Comparison of ENCODE assay signal across 12 cellular contexts in genomic region chr15:68231102-68231818, GRCh38. TPM values are rescaled to one million over a fixed set of nuclear protein-coding genes. Genes with fewer than 3 reads are reported as not detected.
DNase-seq lines count a peak whose midpoint lies in the region; ATAC-seq and TF ChIP-seq lines count a peak whose summit lies in the region.
"Had no signal": no experiment of that assay in that cellular context is flagged by ENCODE, and none has a peak within 500 bp of the region (broad histone marks: within the 10 kb centered on the region; RNA-seq: fewer than 3 reads in every experiment).

No MANE protein-coding gene starts in this region.

- H3K27ac Mint-ChIP-seq in IgD-negative memory B cell (peak overlapping the region in 1 of 3 donors; percentile 4), nephron progenitor cell (no peak overlapping the region)
- peak overlapping the region; percentile 21 for H3K27ac Mint-ChIP-seq in activated naive CD8-positive, alpha-beta T cell treated with anti-CD3 and anti-CD28 coated beads, Interleukin-2, amount 10 ng/mL, durations not matched to agents 7 days and 5 days

- H3K36me3 Mint-ChIP-seq in IgD-negative memory B cell: no peaks in the 10 kb centered on the region
- H3K36me3 Mint-ChIP-seq in activated naive CD8-positive, alpha-beta T cell treated with anti-CD3 and anti-CD28 coated beads, Interleukin-2, amount 10 ng/mL, durations not matched to agents 7 days and 5 days: no peaks in the 10 kb centered on the region
- no peaks in the 10 kb centered on the region for H3K36me3 Mint-ChIP-seq in nephron progenitor cell (ENCODE audit: low read depth)

- H3K4me1 Mint-ChIP-seq in IgD-negative memory B cell: peaks cover 12 to 24% (median 19%) of the 10 kb centered on the region in 3 donors
- H3K4me1 Mint-ChIP-seq in activated naive CD8-positive, alpha-beta T cell treated with anti-CD3 and anti-CD28 coated beads, Interleukin-2, amount 10 ng/mL, durations not matched to agents 7 days and 5 days: peaks cover 23% of the 10 kb centered on the region
- H3K4me1 Mint-ChIP-seq in nephron progenitor cell: peaks cover 66% of the 10 kb centered on the region

- DNase-seq in NCI-H1092 treated with DMSO at 0.1 percent for 48 hours (lab: John Stamatoyannopoulos, UW): peak; percentile 1
- DNase-seq in NCI-H1092 (lab: John Stamatoyannopoulos, UW): no peak
- no peak for DNase-seq in activated naive CD8-positive, alpha-beta T cell treated with anti-CD3 and anti-CD28 coated beads, Interleukin-2, amount 10 ng/mL, durations not matched to agents 7 days and 5 days
- DNase-seq in nephron progenitor cell: no peak
- no peak for DNase-seq in RPMI8226
- DNase-seq: 8988T; activated effector memory CD4-positive, alpha-beta T cell treated with Interleukin-2 at 50 U/mL for 16 hours; EL; OCI-M1 had no signal

- no peak for ATAC-seq in activated naive CD8-positive, alpha-beta T cell treated with anti-CD3 and anti-CD28 coated beads, Interleukin-2, amount 10 ng/mL, durations not matched to agents 7 days and 5 days (ENCODE audit: low read depth)
- ATAC-seq in GM21619 (IDR thresholded peaks at IDR 0.05; ENCODE audit: unreplicated experiment) (no peak), GM21576 (IDR thresholded peaks at IDR 0.05; ENCODE audit: unreplicated experiment) (no peak)

- TF ChIP-seq CTCF in nephron progenitor cell (IDR thresholded peaks at IDR 0.05): no peak

- peaks cover 4% of the 10 kb centered on the region for H3K27me3 Mint-ChIP-seq in IgD-negative memory B cell
- H3K27me3 Mint-ChIP-seq in activated naive CD8-positive, alpha-beta T cell treated with anti-CD3 and anti-CD28 coated beads, Interleukin-2, amount 10 ng/mL, durations not matched to agents 7 days and 5 days: peaks cover 3% of the 10 kb centered on the region
- no peaks in the 10 kb centered on the region for H3K27me3 Mint-ChIP-seq in nephron progenitor cell (ENCODE audit: low read depth, poor library complexity)

- H3K4me3 Mint-ChIP-seq in IgD-negative memory B cell (peak overlapping the region in 3 of 4 donors; percentile 61 to 77 (median 65)), nephron progenitor cell (peak overlapping the region; percentile 64)
- peak overlapping the region; percentile 56 for H3K4me3 Mint-ChIP-seq in activated naive CD8-positive, alpha-beta T cell treated with anti-CD3 and anti-CD28 coated beads, Interleukin-2, amount 10 ng/mL, durations not matched to agents 7 days and 5 days

- H3K9me3 Mint-ChIP-seq in IgD-negative memory B cell (no peaks in the 10 kb centered on the region), nephron progenitor cell (no peaks in the 10 kb centered on the region)
- no peaks in the 10 kb centered on the region for H3K9me3 Mint-ChIP-seq in activated naive CD8-positive, alpha-beta T cell treated with anti-CD3 and anti-CD28 coated beads, Interleukin-2, amount 10 ng/mL, durations not matched to agents 7 days and 5 days

- POLR2A ChIA-PET in activated naive CD8-positive, alpha-beta T cell treated with anti-CD3 and anti-CD28 coated beads, Interleukin-2, amount 10 ng/mL, durations not matched to agents 7 days and 5 days (lab: Charles Lee): interaction anchor here (3.2 kb wide), 1 partner anchor 47 kb away, joined by 16 read pairs; the partner anchor contains the start of gene FEM1B

RNA-seq across cellular contexts. Expression of gene CLN6, which starts 1.7 kb away (rescaled TPM):
- 3.8 TPM for polyA plus RNA-seq in IgD-negative memory B cell
- total RNA-seq in activated naive CD8-positive, alpha-beta T cell treated with anti-CD3 and anti-CD28 coated beads, Interleukin-2, amount 10 ng/mL, durations not matched to agents 7 days and 5 days: 10 to 100 TPM; 38.4 to 42.1 TPM

RNA-seq across cellular contexts. Expression of gene CALML4, which starts 26.1 kb away (rescaled TPM):
- polyA plus RNA-seq in IgD-negative memory B cell: 0.46 TPM
- total RNA-seq in activated naive CD8-positive, alpha-beta T cell treated with anti-CD3 and anti-CD28 coated beads, Interleukin-2, amount 10 ng/mL, durations not matched to agents 7 days and 5 days: 10 to 100 TPM; 10.3 to 12.2 TPM

RNA-seq across cellular contexts. Expression of gene FEM1B, which starts 46.3 kb away (rescaled TPM):
- 21.5 TPM for polyA plus RNA-seq in IgD-negative memory B cell
- total RNA-seq in activated naive CD8-positive, alpha-beta T cell treated with anti-CD3 and anti-CD28 coated beads, Interleukin-2, amount 10 ng/mL, durations not matched to agents 7 days and 5 days: 10 to 100 TPM; 51.9 to 54.0 TPM
